ENCODE assay signal across 1 cellular context in the genomic region with DNA sequence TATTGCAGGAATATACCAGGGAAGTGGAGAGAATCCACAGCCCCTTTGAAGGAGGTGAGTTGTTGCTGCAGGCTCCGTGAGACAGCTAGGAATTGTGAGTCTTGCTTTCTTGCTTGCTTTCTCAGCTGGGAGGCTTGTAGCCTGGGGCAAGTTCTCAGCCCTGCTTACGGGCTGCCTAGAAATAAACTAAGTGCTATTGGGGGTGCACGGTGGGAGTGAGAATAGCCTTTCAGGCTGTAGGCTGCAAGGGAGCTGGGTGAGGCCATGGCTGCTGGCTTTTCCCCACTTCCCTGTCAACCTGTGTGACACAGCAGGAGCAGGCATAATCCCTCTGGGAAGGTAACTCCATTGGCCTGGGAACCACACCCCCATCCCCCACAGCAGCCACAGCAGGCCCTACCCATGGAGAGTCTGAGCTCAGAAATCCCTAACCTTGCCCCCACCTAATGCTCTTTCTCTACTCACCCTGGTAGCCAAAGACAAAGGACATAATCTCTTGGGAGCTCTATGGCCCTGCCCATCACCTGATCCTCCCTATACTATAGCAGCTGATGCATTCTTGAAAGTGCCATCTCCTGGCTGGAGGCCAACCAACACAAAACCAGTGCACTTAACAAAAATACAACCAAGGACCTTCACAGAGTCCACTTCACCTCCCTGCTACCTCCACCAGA.
TF ChIP-seq lines count a peak whose summit lies in the region.

No MANE protein-coding gene starts in this region.

TF ChIP-seq in GM23338, 12 proteins besides CTCF, POLR2A, EP300 and RAD21:
- TF ChIP-seq, protein P1, sequence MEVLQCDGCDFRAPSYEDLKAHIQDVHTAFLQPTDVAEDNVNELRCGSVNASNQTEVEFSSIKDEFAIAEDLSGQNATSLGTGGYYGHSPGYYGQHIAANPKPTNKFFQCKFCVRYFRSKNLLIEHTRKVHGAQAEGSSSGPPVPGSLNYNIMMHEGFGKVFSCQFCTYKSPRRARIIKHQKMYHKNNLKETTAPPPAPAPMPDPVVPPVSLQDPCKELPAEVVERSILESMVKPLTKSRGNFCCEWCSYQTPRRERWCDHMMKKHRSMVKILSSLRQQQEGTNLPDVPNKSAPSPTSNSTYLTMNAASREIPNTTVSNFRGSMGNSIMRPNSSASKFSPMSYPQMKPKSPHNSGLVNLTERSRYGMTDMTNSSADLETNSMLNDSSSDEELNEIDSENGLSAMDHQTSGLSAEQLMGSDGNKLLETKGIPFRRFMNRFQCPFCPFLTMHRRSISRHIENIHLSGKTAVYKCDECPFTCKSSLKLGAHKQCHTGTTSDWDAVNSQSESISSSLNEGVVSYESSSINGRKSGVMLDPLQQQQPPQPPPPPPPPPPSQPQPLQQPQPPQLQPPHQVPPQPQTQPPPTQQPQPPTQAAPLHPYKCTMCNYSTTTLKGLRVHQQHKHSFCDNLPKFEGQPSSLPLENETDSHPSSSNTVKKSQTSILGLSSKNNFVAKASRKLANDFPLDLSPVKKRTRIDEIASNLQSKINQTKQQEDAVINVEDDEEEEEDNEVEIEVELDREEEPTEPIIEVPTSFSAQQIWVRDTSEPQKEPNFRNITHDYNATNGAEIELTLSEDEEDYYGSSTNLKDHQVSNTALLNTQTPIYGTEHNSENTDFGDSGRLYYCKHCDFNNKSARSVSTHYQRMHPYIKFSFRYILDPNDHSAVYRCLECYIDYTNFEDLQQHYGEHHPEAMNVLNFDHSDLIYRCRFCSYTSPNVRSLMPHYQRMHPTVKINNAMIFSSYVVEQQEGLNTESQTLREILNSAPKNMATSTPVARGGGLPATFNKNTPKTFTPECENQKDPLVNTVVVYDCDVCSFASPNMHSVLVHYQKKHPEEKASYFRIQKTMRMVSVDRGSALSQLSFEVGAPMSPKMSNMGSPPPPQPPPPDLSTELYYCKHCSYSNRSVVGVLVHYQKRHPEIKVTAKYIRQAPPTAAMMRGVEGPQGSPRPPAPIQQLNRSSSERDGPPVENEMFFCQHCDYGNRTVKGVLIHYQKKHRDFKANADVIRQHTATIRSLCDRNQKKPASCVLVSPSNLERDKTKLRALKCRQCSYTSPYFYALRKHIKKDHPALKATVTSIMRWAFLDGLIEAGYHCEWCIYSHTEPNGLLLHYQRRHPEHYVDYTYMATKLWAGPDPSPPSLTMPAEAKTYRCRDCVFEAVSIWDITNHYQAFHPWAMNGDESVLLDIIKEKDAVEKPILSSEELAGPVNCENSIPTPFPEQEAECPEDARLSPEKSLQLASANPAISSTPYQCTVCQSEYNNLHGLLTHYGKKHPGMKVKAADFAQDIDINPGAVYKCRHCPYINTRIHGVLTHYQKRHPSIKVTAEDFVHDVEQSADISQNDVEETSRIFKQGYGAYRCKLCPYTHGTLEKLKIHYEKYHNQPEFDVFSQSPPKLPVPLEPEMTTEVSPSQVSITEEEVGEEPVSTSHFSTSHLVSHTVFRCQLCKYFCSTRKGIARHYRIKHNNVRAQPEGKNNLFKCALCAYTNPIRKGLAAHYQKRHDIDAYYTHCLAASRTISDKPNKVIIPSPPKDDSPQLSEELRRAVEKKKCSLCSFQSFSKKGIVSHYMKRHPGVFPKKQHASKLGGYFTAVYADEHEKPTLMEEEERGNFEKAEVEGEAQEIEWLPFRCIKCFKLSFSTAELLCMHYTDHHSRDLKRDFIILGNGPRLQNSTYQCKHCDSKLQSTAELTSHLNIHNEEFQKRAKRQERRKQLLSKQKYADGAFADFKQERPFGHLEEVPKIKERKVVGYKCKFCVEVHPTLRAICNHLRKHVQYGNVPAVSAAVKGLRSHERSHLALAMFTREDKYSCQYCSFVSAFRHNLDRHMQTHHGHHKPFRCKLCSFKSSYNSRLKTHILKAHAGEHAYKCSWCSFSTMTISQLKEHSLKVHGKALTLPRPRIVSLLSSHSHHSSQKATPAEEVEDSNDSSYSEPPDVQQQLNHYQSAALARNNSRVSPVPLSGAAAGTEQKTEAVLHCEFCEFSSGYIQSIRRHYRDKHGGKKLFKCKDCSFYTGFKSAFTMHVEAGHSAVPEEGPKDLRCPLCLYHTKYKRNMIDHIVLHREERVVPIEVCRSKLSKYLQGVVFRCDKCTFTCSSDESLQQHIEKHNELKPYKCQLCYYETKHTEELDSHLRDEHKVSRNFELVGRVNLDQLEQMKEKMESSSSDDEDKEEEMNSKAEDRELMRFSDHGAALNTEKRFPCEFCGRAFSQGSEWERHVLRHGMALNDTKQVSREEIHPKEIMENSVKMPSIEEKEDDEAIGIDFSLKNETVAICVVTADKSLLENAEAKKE (CRISPR knock-in tag; IDR thresholded peaks at IDR 0.05), result no peak; the same call in 1 of the 2 replicates
- TF ChIP-seq NANOG (IDR thresholded peaks at IDR 0.05; ENCODE audit: borderline replicate concordance) (no peak), ZNF331 (CRISPR knock-in tag; IDR thresholded peaks at IDR 0.05; ENCODE audit: low read depth) (no peak), CREB1 (CRISPR knock-in tag; IDR thresholded peaks at IDR 0.05; ENCODE audit: low read depth) (no peak), EZH2phosphoT487 (IDR thresholded peaks at IDR 0.05; ENCODE audit: unreplicated experiment) (no peak), EZH2 (IDR thresholded peaks at IDR 0.05; ENCODE audit: low read depth, unreplicated experiment) (no peak), ZNF114 (CRISPR knock-in tag; IDR thresholded peaks at IDR 0.05) (no peak), JUNB (IDR thresholded peaks at IDR 0.05; ENCODE audit: unreplicated experiment) (no peak), POLR2AphosphoS5 (IDR thresholded peaks at IDR 0.05; ENCODE audit: low read depth) (no peak)
- TF ChIP-seq, protein P2, sequence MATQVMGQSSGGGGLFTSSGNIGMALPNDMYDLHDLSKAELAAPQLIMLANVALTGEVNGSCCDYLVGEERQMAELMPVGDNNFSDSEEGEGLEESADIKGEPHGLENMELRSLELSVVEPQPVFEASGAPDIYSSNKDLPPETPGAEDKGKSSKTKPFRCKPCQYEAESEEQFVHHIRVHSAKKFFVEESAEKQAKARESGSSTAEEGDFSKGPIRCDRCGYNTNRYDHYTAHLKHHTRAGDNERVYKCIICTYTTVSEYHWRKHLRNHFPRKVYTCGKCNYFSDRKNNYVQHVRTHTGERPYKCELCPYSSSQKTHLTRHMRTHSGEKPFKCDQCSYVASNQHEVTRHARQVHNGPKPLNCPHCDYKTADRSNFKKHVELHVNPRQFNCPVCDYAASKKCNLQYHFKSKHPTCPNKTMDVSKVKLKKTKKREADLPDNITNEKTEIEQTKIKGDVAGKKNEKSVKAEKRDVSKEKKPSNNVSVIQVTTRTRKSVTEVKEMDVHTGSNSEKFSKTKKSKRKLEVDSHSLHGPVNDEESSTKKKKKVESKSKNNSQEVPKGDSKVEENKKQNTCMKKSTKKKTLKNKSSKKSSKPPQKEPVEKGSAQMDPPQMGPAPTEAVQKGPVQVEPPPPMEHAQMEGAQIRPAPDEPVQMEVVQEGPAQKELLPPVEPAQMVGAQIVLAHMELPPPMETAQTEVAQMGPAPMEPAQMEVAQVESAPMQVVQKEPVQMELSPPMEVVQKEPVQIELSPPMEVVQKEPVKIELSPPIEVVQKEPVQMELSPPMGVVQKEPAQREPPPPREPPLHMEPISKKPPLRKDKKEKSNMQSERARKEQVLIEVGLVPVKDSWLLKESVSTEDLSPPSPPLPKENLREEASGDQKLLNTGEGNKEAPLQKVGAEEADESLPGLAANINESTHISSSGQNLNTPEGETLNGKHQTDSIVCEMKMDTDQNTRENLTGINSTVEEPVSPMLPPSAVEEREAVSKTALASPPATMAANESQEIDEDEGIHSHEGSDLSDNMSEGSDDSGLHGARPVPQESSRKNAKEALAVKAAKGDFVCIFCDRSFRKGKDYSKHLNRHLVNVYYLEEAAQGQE (IDR thresholded peaks at IDR 0.05; ENCODE audit: unreplicated experiment), result no peak
